1 cellular context compared by ENCODE assay signal in the genomic region with DNA sequence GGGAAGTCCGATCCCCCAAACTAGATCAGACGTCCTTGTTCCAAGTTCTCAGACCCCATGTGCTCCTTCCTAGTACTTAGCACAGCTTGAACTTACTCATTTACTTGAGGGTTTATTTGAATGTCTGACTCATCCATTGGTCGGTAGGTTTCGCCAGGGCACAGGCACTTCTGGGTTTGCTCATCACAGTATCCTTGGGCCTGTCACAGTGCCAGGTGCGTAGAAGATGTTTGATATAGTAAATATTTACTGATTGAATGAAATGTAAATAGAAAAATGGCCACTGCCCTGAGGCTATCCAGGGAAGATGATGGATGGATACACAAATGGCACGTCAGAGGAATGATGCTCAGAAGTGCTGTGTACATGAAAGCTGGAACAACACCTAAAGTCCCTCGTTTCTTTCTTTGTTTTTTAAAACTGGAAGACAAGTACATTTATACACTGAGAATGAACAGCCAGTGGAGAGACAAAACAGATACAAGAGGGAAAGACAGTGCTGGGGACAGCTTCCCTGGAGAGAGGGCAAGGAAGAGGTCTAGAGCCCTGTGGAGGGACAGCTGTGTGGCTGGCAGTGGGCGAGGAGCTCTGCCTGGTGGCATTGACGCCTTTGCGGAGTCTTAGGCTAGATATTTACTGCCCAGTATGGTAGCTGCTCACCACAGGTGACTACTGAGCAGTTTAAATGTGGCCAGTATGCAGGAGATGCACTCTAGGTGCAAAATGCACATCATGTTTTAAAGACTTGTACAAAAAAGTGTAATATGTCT.
TF ChIP-seq lines count a peak whose summit lies in the region.

No MANE protein-coding gene starts in this region.

TF ChIP-seq in GM23338, 12 proteins besides CTCF, POLR2A, EP300 and RAD21:
- TF ChIP-seq, protein P1, sequence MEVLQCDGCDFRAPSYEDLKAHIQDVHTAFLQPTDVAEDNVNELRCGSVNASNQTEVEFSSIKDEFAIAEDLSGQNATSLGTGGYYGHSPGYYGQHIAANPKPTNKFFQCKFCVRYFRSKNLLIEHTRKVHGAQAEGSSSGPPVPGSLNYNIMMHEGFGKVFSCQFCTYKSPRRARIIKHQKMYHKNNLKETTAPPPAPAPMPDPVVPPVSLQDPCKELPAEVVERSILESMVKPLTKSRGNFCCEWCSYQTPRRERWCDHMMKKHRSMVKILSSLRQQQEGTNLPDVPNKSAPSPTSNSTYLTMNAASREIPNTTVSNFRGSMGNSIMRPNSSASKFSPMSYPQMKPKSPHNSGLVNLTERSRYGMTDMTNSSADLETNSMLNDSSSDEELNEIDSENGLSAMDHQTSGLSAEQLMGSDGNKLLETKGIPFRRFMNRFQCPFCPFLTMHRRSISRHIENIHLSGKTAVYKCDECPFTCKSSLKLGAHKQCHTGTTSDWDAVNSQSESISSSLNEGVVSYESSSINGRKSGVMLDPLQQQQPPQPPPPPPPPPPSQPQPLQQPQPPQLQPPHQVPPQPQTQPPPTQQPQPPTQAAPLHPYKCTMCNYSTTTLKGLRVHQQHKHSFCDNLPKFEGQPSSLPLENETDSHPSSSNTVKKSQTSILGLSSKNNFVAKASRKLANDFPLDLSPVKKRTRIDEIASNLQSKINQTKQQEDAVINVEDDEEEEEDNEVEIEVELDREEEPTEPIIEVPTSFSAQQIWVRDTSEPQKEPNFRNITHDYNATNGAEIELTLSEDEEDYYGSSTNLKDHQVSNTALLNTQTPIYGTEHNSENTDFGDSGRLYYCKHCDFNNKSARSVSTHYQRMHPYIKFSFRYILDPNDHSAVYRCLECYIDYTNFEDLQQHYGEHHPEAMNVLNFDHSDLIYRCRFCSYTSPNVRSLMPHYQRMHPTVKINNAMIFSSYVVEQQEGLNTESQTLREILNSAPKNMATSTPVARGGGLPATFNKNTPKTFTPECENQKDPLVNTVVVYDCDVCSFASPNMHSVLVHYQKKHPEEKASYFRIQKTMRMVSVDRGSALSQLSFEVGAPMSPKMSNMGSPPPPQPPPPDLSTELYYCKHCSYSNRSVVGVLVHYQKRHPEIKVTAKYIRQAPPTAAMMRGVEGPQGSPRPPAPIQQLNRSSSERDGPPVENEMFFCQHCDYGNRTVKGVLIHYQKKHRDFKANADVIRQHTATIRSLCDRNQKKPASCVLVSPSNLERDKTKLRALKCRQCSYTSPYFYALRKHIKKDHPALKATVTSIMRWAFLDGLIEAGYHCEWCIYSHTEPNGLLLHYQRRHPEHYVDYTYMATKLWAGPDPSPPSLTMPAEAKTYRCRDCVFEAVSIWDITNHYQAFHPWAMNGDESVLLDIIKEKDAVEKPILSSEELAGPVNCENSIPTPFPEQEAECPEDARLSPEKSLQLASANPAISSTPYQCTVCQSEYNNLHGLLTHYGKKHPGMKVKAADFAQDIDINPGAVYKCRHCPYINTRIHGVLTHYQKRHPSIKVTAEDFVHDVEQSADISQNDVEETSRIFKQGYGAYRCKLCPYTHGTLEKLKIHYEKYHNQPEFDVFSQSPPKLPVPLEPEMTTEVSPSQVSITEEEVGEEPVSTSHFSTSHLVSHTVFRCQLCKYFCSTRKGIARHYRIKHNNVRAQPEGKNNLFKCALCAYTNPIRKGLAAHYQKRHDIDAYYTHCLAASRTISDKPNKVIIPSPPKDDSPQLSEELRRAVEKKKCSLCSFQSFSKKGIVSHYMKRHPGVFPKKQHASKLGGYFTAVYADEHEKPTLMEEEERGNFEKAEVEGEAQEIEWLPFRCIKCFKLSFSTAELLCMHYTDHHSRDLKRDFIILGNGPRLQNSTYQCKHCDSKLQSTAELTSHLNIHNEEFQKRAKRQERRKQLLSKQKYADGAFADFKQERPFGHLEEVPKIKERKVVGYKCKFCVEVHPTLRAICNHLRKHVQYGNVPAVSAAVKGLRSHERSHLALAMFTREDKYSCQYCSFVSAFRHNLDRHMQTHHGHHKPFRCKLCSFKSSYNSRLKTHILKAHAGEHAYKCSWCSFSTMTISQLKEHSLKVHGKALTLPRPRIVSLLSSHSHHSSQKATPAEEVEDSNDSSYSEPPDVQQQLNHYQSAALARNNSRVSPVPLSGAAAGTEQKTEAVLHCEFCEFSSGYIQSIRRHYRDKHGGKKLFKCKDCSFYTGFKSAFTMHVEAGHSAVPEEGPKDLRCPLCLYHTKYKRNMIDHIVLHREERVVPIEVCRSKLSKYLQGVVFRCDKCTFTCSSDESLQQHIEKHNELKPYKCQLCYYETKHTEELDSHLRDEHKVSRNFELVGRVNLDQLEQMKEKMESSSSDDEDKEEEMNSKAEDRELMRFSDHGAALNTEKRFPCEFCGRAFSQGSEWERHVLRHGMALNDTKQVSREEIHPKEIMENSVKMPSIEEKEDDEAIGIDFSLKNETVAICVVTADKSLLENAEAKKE (CRISPR knock-in tag; IDR thresholded peaks at IDR 0.05): no peak
- TF ChIP-seq ZNF114 (CRISPR knock-in tag; IDR thresholded peaks at IDR 0.05) (no peak), EZH2 (IDR thresholded peaks at IDR 0.05; ENCODE audit: low read depth, unreplicated experiment) (no peak)
